In genomic region chr18:66124394-66124793, GRCh38 we compare ENCODE assay signal across 15 cellular contexts.
DNase-seq lines count a peak whose midpoint lies in the region; ATAC-seq and TF ChIP-seq lines count a peak whose summit lies in the region.
"Had no signal": no experiment of that assay in that cellular context is flagged by ENCODE, and none has a peak within 500 bp of the region (broad histone marks: within the 10 kb centered on the region; RNA-seq: fewer than 3 reads in every experiment).

No MANE protein-coding gene starts in this region.

- no CpG with 5 or more reads among the region's 2 CpGs for WGBS in H9 (ENCODE audit: extremely low coverage, insufficient read length, low lambda C conversion rate)

- no peaks in the 10 kb centered on the region for H3K9me3 ChIP-seq in H9 (ENCODE audit: control insufficient read depth, low read depth, low read length)
- no peaks in the 10 kb centered on the region for H3K9me3 ChIP-seq in neural cell (ENCODE audit: low read length)
- H3K9me3 ChIP-seq: mucosa of descending colon had no signal

- peak; percentile 65 for TF ChIP-seq CTCF in H9 (conservative IDR thresholded peaks at IDR 0.05)
- TF ChIP-seq CTCF in neural cell (IDR thresholded peaks at IDR 0.05; ENCODE audit: poor library complexity, severe bottlenecking), result peak; percentile 21

- H3K79me2 ChIP-seq in H9 (ENCODE audit: insufficient read depth, low read length), result no peaks in the 10 kb centered on the region
- H3K79me2 ChIP-seq in neural cell (replicated peaks; ENCODE audit: insufficient read depth, low read length), result no peaks in the 10 kb centered on the region

- H2AFZ ChIP-seq in H9 (ENCODE audit: low read length) (no peak overlapping the region), neural cell (ENCODE audit: low read depth, low read length) (no peak overlapping the region)

- no peak overlapping the region for H3K4ac ChIP-seq in H9 (ENCODE audit: low read depth, low read length)

- no peaks in the 10 kb centered on the region for H3K4me1 Mint-ChIP-seq in H9

- H4K5ac ChIP-seq in H9 (ENCODE audit: insufficient read length, low read depth, low read length), result no peak overlapping the region

- H3K23me2 ChIP-seq in H9 (ENCODE audit: insufficient read length, low read depth, low read length, poor library complexity, severe bottlenecking), result no peaks in the 10 kb centered on the region

- no peak for TF ChIP-seq EP300 in neural cell (conservative IDR thresholded peaks at IDR 0.05; ENCODE audit: poor library complexity, severe bottlenecking)

- H2BK20ac ChIP-seq in H9 (ENCODE audit: low read depth, low read length, poor library complexity, severe bottlenecking), result no peak overlapping the region

- H3K27ac ChIP-seq in H9 (ENCODE audit: insufficient read length, low read depth, low read length) (no peak overlapping the region), neural cell (ENCODE audit: low read length) (no peak overlapping the region)

- H3K4me3 Mint-ChIP-seq in H9, result no peak overlapping the region
- H3K4me3 Mint-ChIP-seq: activated CD4-positive, alpha-beta memory T cell treated with anti-CD3 and anti-CD28 coated beads for 36 hours; activated T-cell treated with anti-CD3 and anti-CD28 coated beads, Interleukin-2, amount 50 U/mL, for 72 hours; T-helper 2 cell treated with Interferon-gamma antibody and Interleukin-4, amounts not matched to agents 5 μg/mL and 100 μg/mL, for 36 hours had no signal

- H2BK12ac ChIP-seq in H9 (ENCODE audit: insufficient read length, low read depth, low read length), result no peak overlapping the region

- H4K20me1 ChIP-seq in H9 (ENCODE audit: control insufficient read depth, insufficient read depth, insufficient read length), result no peaks in the 10 kb centered on the region
- no peaks in the 10 kb centered on the region for H4K20me1 ChIP-seq in neural cell (ENCODE audit: insufficient read depth)

- H2BK15ac ChIP-seq in H9 (ENCODE audit: low read depth, low read length), result no peak overlapping the region

- H3K36me3 Mint-ChIP-seq in H9 (ENCODE audit: insufficient read depth in 1 of 3, low read depth in 3 of 3), result no peaks in the 10 kb centered on the region
- H3K36me3 Mint-ChIP-seq: activated CD4-positive, alpha-beta memory T cell treated with anti-CD3 and anti-CD28 coated beads for 36 hours had no signal

- H3K9me2 ChIP-seq in neural cell (ENCODE audit: insufficient read depth, low read length), result no peaks in the 10 kb centered on the region

- no peak overlapping the region for H3K23ac ChIP-seq in H9 (ENCODE audit: insufficient read length, low read depth, low read length)

- H3K36me3 ChIP-seq in neural cell (ENCODE audit: insufficient read depth, low read length), result no peaks in the 10 kb centered on the region

- no peaks in the 10 kb centered on the region for H3F3A ChIP-seq in neural cell (ENCODE audit: insufficient read depth, low read length, poor library complexity, severe bottlenecking)

- H3K9ac ChIP-seq in H9 (ENCODE audit: extremely low read depth, insufficient read length, low read length) (no peak overlapping the region), neural cell (ENCODE audit: low read length) (no peak overlapping the region)

- H3K4me2 ChIP-seq in H9 (ENCODE audit: insufficient read depth, insufficient read length, low read length) (no peak overlapping the region), neural cell (ENCODE audit: low read length) (no peak overlapping the region)

- ATAC-seq in GM19463 (IDR thresholded peaks at IDR 0.05; ENCODE audit: unreplicated experiment), result no peak
- ATAC-seq: activated T-cell treated with anti-CD3 and anti-CD28 coated beads, Interleukin-2, amount 50 U/mL, for 72 hours; mucosa of descending colon had no signal

- DNase-seq in NCI-H82 (lab: John Stamatoyannopoulos, UW) (peak; percentile 18), NCI-H82 treated with DMSO at 0.1 percent for 48 hours (lab: John Stamatoyannopoulos, UW; ENCODE audit: unreplicated experiment) (no peak), H9 (no peak), RKO (ENCODE audit: low spot score) (peak; percentile 16), NCI-H187 treated with DMSO at 0.1 percent for 48 hours (lab: John Stamatoyannopoulos, UW) (no peak), NOMO-1 treated with dmso at 0.1 percent for 144 hours (lab: John Stamatoyannopoulos, UW; ENCODE audit: unreplicated experiment) (no peak)
- DNase-seq: activated CD4-positive, alpha-beta memory T cell treated with anti-CD3 and anti-CD28 coated beads for 36 hours; activated T-cell treated with anti-CD3 and anti-CD28 coated beads, Interleukin-2, amount 50 U/mL, for 72 hours; amniotic stem cell; mucosa of descending colon; NCI-H510A; posterior cingulate gyrus had no signal

- H3K4me1 ChIP-seq in H9 (ENCODE audit: insufficient read depth, low read length), result no peaks in the 10 kb centered on the region

- no peak overlapping the region for H2BK120ac ChIP-seq in H9 (ENCODE audit: low read depth, low read length, poor library complexity, severe bottlenecking)

- H3K18ac ChIP-seq in H9 (ENCODE audit: insufficient read length, low read depth, low read length), result no peak overlapping the region

- no peak overlapping the region for H4K8ac ChIP-seq in H9 (replicated peaks; ENCODE audit: insufficient read length, low read depth, low read length)

- H4K91ac ChIP-seq in H9 (ENCODE audit: insufficient read length, low read depth, low read length), result no peak overlapping the region

- no peak for TF ChIP-seq RAD21 in neural cell (conservative IDR thresholded peaks at IDR 0.05)

- H2AK5ac ChIP-seq in H9 (ENCODE audit: insufficient read length, low read length), result no peak overlapping the region

- no peak overlapping the region for H3K14ac ChIP-seq in H9 (ENCODE audit: insufficient read depth, low read length)

- H3T11ph ChIP-seq in H9 (ENCODE audit: low read length), result no peak overlapping the region

- H3K9me3 Mint-ChIP-seq in H9, result no peaks in the 10 kb centered on the region

- H3K27ac Mint-ChIP-seq in H9, result no peak overlapping the region
- H3K27ac Mint-ChIP-seq: activated CD4-positive, alpha-beta memory T cell treated with anti-CD3 and anti-CD28 coated beads for 36 hours; activated T-cell treated with anti-CD3 and anti-CD28 coated beads, Interleukin-2, amount 50 U/mL, for 72 hours; T-helper 2 cell treated with Interferon-gamma antibody and Interleukin-4, amounts not matched to agents 5 μg/mL and 100 μg/mL, for 36 hours had no signal

- no peaks in the 10 kb centered on the region for H3K27me3 ChIP-seq in H9 (ENCODE audit: insufficient read depth, low read length)
- H3K27me3 ChIP-seq in neural cell (ENCODE audit: insufficient read depth, low read depth, low read length), result no peaks in the 10 kb centered on the region

- no peaks in the 10 kb centered on the region for H3K27me3 Mint-ChIP-seq in H9 (ENCODE audit: low read depth)
- H3K27me3 Mint-ChIP-seq: activated CD4-positive, alpha-beta memory T cell treated with anti-CD3 and anti-CD28 coated beads for 36 hours had no signal

- no peak overlapping the region for H3K4me3 ChIP-seq in neural cell (ENCODE audit: low read length)
- H3K4me3 ChIP-seq: mucosa of descending colon had no signal

- no peak overlapping the region for H3K56ac ChIP-seq in H9 (ENCODE audit: insufficient read length, low read depth, low read length)

- H3K79me1 ChIP-seq in H9 (ENCODE audit: insufficient read depth, low read depth, low read length, poor library complexity, severe bottlenecking), result no peaks in the 10 kb centered on the region

- H2BK5ac ChIP-seq in H9 (ENCODE audit: insufficient read length, low read length), result no peak overlapping the region

TF ChIP-seq in neural cell, 6 proteins besides CTCF, POLR2A, EP300 and RAD21:
- TF ChIP-seq MXI1 (conservative IDR thresholded peaks at IDR 0.05; ENCODE audit: poor library complexity, severe bottlenecking), result no peak
- no peak for TF ChIP-seq SMC3 (conservative IDR thresholded peaks at IDR 0.05; ENCODE audit: poor library complexity)
TF ChIP-seq in neural cell: peak in this region for 0.

Comparison
In these comparisons a context has a peak if more than half of its experiments do, and no peak if none do; other contexts are left out.
1. DNase-seq: peak in NCI-H82 (single experiment) and RKO (single experiment); none in NCI-H82 treated with DMSO at 0.1 percent for 48 hours (single experiment), H9 (single experiment), NCI-H187 treated with DMSO at 0.1 percent for 48 hours (single experiment) and NOMO-1 treated with dmso at 0.1 percent for 144 hours (single experiment).